ENCODE assay signal across 8 cellular contexts in genomic region chr16:88804173-88804551, GRCh38. TPM values are rescaled to one million over a fixed set of nuclear protein-coding genes. Genes with fewer than 3 reads are reported as not detected.
A peak's percentile ranks its signal among the peaks of the same experiment; 100 is the strongest.
DNase-seq lines count a peak whose midpoint lies in the region; ATAC-seq, FAIRE-seq and TF ChIP-seq lines count a peak whose summit lies in the region.

No MANE protein-coding gene starts in this region.

- no peak overlapping the region for H2BK120ac ChIP-seq in IMR-90 (ENCODE audit: low read depth, low read length)

- no peak for TF ChIP-seq RAD21 in IMR-90 (IDR thresholded peaks at IDR 0.05; ENCODE audit: low read length)
- no peak for TF ChIP-seq RAD21 in K562 (CRISPR knock-in tag; conservative IDR thresholded peaks at IDR 0.05 in 1 of 2, IDR thresholded peaks at IDR 0.05 in 1 of 2)

- DNase-seq in IMR-90: no peak
- DNase-seq in K562 (ENCODE audit: extremely low read depth in 1 of 4, low spot score in 3 of 4): no peak
- no peak for DNase-seq in activated gamma-delta T cell treated with Interleukin-2 at 50 U/mL for 16 hours
- no peak for DNase-seq in G401 (ENCODE audit: low spot score)
- no peak for DNase-seq in NCI-H526 treated with DMSO at 0.1 percent for 48 hours (lab: John Stamatoyannopoulos, UW)

- H4K91ac ChIP-seq in IMR-90 (ENCODE audit: insufficient read depth, low read depth, low read length): no peak overlapping the region; the same call in 1 of the 2 replicates

- H3K14ac ChIP-seq in IMR-90 (replicated peaks; ENCODE audit: low read depth, low read length): peak overlapping the region; percentile 79; the same call in 1 of the 2 replicates

- intact Hi-C loops in IMR-90 (cut with micrococcal nuclease): no loop called here
- intact Hi-C loops in K562 (cut with micrococcal nuclease): loop anchor here (10.0 kb wide), 1 partner anchor 761 kb away; the partner anchor contains the start of gene RPL13

- peaks cover 43% of the 10 kb centered on the region for H3K36me3 ChIP-seq in BLaER1
- H3K36me3 ChIP-seq in IMR-90 (ENCODE audit: control insufficient read depth, insufficient read depth, low read length): peaks cover 14% of the 10 kb centered on the region
- peaks cover 53% of the 10 kb centered on the region; the same call in 2 of the 3 replicates for H3K36me3 ChIP-seq in K562 (ENCODE audit: control insufficient read depth, insufficient read depth, low read length)
- H3K36me3 ChIP-seq in mucosa of rectum (ENCODE audit: control insufficient read depth in 2 of 2, insufficient read depth in 2 of 2, low read length in 2 of 2): peaks cover 3 to 5% of the 10 kb centered on the region in 2 donors

- BruUV-seq in IMR-90 (replicated peaks; lab: Mats Ljungman, UMichigan) (no TSS peak), K562 (replicated peaks; lab: Mats Ljungman, UMichigan) (TSS peak; percentile 54)

- no peak overlapping the region for H2BK15ac ChIP-seq in IMR-90 (ENCODE audit: low read depth, low read length)

- no peak overlapping the region for H2BK20ac ChIP-seq in IMR-90 (ENCODE audit: low read depth, low read length)

- H3K4me3 ChIP-seq in BLaER1: peak overlapping the region; percentile 79
- peak overlapping the region; percentile 43 for H3K4me3 ChIP-seq in IMR-90 (ENCODE audit: insufficient read depth, low read depth, low read length)
- peak overlapping the region; percentile 89 for H3K4me3 ChIP-seq in K562
- peak overlapping the region; percentile 48 to 63 for H3K4me3 ChIP-seq in mucosa of rectum (ENCODE audit: low read length in 2 of 2)

- peak overlapping the region; percentile 98 for H2AK9ac ChIP-seq in IMR-90 (replicated peaks; ENCODE audit: low read depth, low read length, poor library complexity)

- TF ChIP-seq CTCF in IMR-90 (conservative IDR thresholded peaks at IDR 0.05; ENCODE audit: low read depth, low read length) (no peak), K562 (IDR thresholded peaks at IDR 0.05 in 2 of 3, conservative IDR thresholded peaks at IDR 0.05 in 1 of 3; ENCODE audit: insufficient read depth in 2 of 3, low read depth in 1 of 3, low read length in 3 of 3) (no peak)

- H3K79me1 ChIP-seq in IMR-90 (ENCODE audit: low read depth in 1 of 2, low read length in 2 of 2): peaks cover 7 to 39% of the 10 kb centered on the region in 2 experiments; a peak in 3 of 4 replicates

- H3K4ac ChIP-seq in IMR-90 (ENCODE audit: low read depth, low read length): peak overlapping the region; percentile 4; the same call in 1 of the 2 replicates

- H3K9me3 ChIP-seq in BLaER1: peaks cover 5% of the 10 kb centered on the region
- no peaks in the 10 kb centered on the region for H3K9me3 ChIP-seq in IMR-90 (ENCODE audit: control insufficient read depth, insufficient read depth, low read length)
- no peaks in the 10 kb centered on the region for H3K9me3 ChIP-seq in K562 (replicated peaks; ENCODE audit: control insufficient read depth, insufficient read depth, low read depth, low read length)
- no peaks in the 10 kb centered on the region for H3K9me3 ChIP-seq in mucosa of rectum (ENCODE audit: control insufficient read depth in 2 of 2, low read length in 2 of 2)

- peaks cover 84% of the 10 kb centered on the region for H3K4me1 ChIP-seq in BLaER1
- H3K4me1 ChIP-seq in IMR-90 (ENCODE audit: control insufficient read depth, insufficient read depth, low read length): peaks cover 8% of the 10 kb centered on the region; the same call in 1 of the 2 replicates
- peaks cover 27 to 86% of the 10 kb centered on the region in 2 experiments for H3K4me1 ChIP-seq in K562 (replicated peaks in 1 of 2; ENCODE audit: control insufficient read depth in 2 of 2, insufficient read depth in 2 of 2, low read length in 2 of 2)
- peaks cover 0 to 8% of the 10 kb centered on the region in 2 donors for H3K4me1 ChIP-seq in mucosa of rectum (ENCODE audit: control insufficient read depth in 2 of 2, insufficient read depth in 2 of 2, low read length in 2 of 2)

- H3K9me1 ChIP-seq in IMR-90 (ENCODE audit: insufficient read depth, low read length) (no peaks in the 10 kb centered on the region; the same call in 1 of the 2 replicates), K562 (ENCODE audit: control insufficient read depth, insufficient read depth, low read length) (no peaks in the 10 kb centered on the region)

- dilution Hi-C loops in IMR-90 (cut with HindIII; ENCODE audit: low sequenced_read_pairs, unreplicated experiment): no loop called here

- H3K9ac ChIP-seq in BLaER1 (peak overlapping the region; percentile 96), IMR-90 (ENCODE audit: low read depth, low read length) (peak overlapping the region; percentile 67), K562 (ENCODE audit: insufficient read depth in 1 of 2, low read depth in 2 of 2, low read length in 2 of 2) (peak overlapping the region; percentile 95 to 98), mucosa of rectum (ENCODE audit: low read depth in 1 of 2, low read length in 2 of 2) (peak overlapping the region in 1 of 2 donors; percentile 12)

- no peak for FAIRE-seq in K562 (lab: Jason Lieb, UNC)

- CTCF ChIA-PET in IMR-90 (lab: Yijun Ruan, JAX) (no interaction called here), K562 (lab: Yijun Ruan, JAX; ENCODE audit: low intra/inter-chr PET ratio) (no interaction called here)

- peaks cover 78% of the 10 kb centered on the region for H3K79me2 ChIP-seq in K562 (ENCODE audit: control insufficient read depth, insufficient read depth, low read length)

- H2AFZ ChIP-seq in IMR-90 (replicated peaks; ENCODE audit: low read length, poor library complexity) (peak overlapping the region; percentile 43), K562 (ENCODE audit: low read depth, low read length) (no peak overlapping the region)

- TF ChIP-seq EP300 in K562 (IDR thresholded peaks at IDR 0.05; ENCODE audit: low read length): no peak

- H3K56ac ChIP-seq in IMR-90 (ENCODE audit: extremely low read depth, insufficient read depth, low read length): peak overlapping the region; percentile 30

- peak overlapping the region; percentile 90 for H3K4me2 ChIP-seq in BLaER1
- peak overlapping the region; percentile 68 for H3K4me2 ChIP-seq in IMR-90 (ENCODE audit: low read depth, low read length)
- peak overlapping the region; percentile 76 for H3K4me2 ChIP-seq in K562 (ENCODE audit: insufficient read depth, low read length)

- no peak overlapping the region for H2BK5ac ChIP-seq in IMR-90 (ENCODE audit: low read depth, low read length, poor library complexity, severe bottlenecking)

- in situ Hi-C loops in IMR-90 (cut with MboI; ENCODE audit: low sequenced_read_pairs) (no loop called here), K562 (cut with MboI) (no loop called here), G401 (cut with HindIII; ENCODE audit: low sequenced_read_pairs) (no loop called here)

- H4K8ac ChIP-seq in IMR-90 (ENCODE audit: low read depth in 2 of 2, low read length in 2 of 2): 0 out of 4 replicates have a peak overlapping the region, but pooled peaks of 1 of the 2 experiments have one; percentile 55

- H3K27me3 ChIP-seq in BLaER1 (no peaks in the 10 kb centered on the region), IMR-90 (ENCODE audit: control insufficient read depth, insufficient read depth, low read length) (no peaks in the 10 kb centered on the region), K562 (ENCODE audit: control insufficient read depth in 2 of 2, insufficient read depth in 2 of 2, low read length in 2 of 2) (no peaks in the 10 kb centered on the region; a peak in 1 of 5 replicates), mucosa of rectum (ENCODE audit: control insufficient read depth in 2 of 2, insufficient read depth in 2 of 2, low read length in 2 of 2) (no peaks in the 10 kb centered on the region)

- ATAC-seq in IMR-90 (ENCODE audit: low read depth) (no peak), K562 (no peak), HG02970 (IDR thresholded peaks at IDR 0.05; ENCODE audit: low FRiP score, unreplicated experiment) (no peak)

- H3K27ac ChIP-seq in BLaER1: peak overlapping the region; percentile 98
- H3K27ac ChIP-seq in IMR-90 (ENCODE audit: insufficient read depth, low read length): peak overlapping the region; percentile 37; the same call in 1 of the 2 replicates
- H3K27ac ChIP-seq in K562 (ENCODE audit: extremely low read depth, low read depth, low read length): peak overlapping the region; percentile 86
- no peak overlapping the region for H3K27ac ChIP-seq in mucosa of rectum (ENCODE audit: low read depth in 2 of 2, low read length in 2 of 2)

- no peak overlapping the region for H4K5ac ChIP-seq in IMR-90 (ENCODE audit: low read depth, low read length)

- H2AK5ac ChIP-seq in IMR-90 (ENCODE audit: low read depth, low read length): peak overlapping the region; percentile 82

- H3K18ac ChIP-seq in IMR-90 (ENCODE audit: low read depth, low read length): no peak overlapping the region

- 4% methylated on average over 5 of the region's 16 CpGs; no CpG with 5 or more reads in 1 of the 2 experiments for WGBS in IMR-90 (ENCODE audit: extremely low coverage in 2 of 2, insufficient read length in 1 of 2), 2 experiments
- WGBS in K562 (ENCODE audit: insufficient coverage, low coverage, missing lambda C conversion rate): 0% methylated on average over 4 of the region's 16 CpGs

- TF ChIP-seq POLR2A in IMR-90 (IDR thresholded peaks at IDR 0.05; ENCODE audit: low read depth, low read length) (no peak), K562 (conservative IDR thresholded peaks at IDR 0.05) (no peak)

- POLR2A ChIA-PET in IMR-90 (lab: Charles Lee; ENCODE audit: unreplicated experiment): no interaction called here
- POLR2A ChIA-PET in K562 (lab: Yijun Ruan, JAX): interaction anchor here (1.0 to 2.9 kb wide), 3 partner anchors 17 to 31 kb away, joined by 4 to 8 read pairs (median 5); no protein-coding TSS in a partner anchor

- H4K20me1 ChIP-seq in BLaER1 (peaks cover 51% of the 10 kb centered on the region), IMR-90 (ENCODE audit: insufficient read depth, low read length) (peaks cover 2% of the 10 kb centered on the region), K562 (replicated peaks; ENCODE audit: control insufficient read depth, insufficient read depth, low read length) (peaks cover 14% of the 10 kb centered on the region; the same call in 1 of the 2 replicates)

- H3K23ac ChIP-seq in IMR-90 (ENCODE audit: low read depth, low read length): peak overlapping the region; percentile 66; the same call in 1 of the 2 replicates

RNA-seq across cellular contexts. Expression of gene CDT1, which starts 0.6 kb away (rescaled TPM):
- 3.2 and 4.7 TPM in 2 replicates for total RNA-seq in IMR-90 (2012; rRNA removed)
- polyA plus RNA-seq in IMR-90 (2012; rRNA removed): 11.8 and 13.2 TPM in 2 replicates
- 6.8 and 10.7 TPM in 2 replicates for polyA plus RNA-seq in IMR-90 (2012; cell fraction: cytosol; rRNA removed)
- 4.7 and 22.2 TPM in 2 replicates for polyA plus RNA-seq in IMR-90 (2012; cell fraction: nucleus; rRNA removed; ENCODE audit: low replicate concordance)
- total RNA-seq in K562 (2011; cell fraction: chromatin; rRNA removed; ENCODE audit: low replicate concordance): 14.1 and 55.6 TPM in 2 replicates
- total RNA-seq in K562 (2011; cell fraction: nucleolus; rRNA removed): 67.5 and 87.8 TPM in 2 replicates
- total RNA-seq in K562 (2011; cell fraction: nucleoplasm; rRNA removed): 29.4 and 38.8 TPM in 2 replicates
- total RNA-seq in K562 (2014; rRNA removed): 114 and 119 TPM in 2 replicates
- total RNA-seq in K562 (2014; rRNA removed; fragmentation: Illumina TruSeq; extraction: Trizol): 3.4 and 4.4 TPM in 2 replicates
- 14.4 and 17.9 TPM in 2 replicates for total RNA-seq in K562 (2015; rRNA removed; fragmentation: Illumina TruSeq; extraction: Trizol)
- 173 and 178 TPM in 2 replicates for total RNA-seq in K562 (2021)
- 14.2 and 29.4 TPM in 2 replicates for polyA plus RNA-seq in K562 (2011; rRNA removed)
- 48.5 and 101 TPM in 2 replicates for polyA plus RNA-seq in K562 (2011; cell fraction: cytosol; rRNA removed)
- 38.4 and 58.3 TPM in 2 replicates for polyA plus RNA-seq in K562 (2011; cell fraction: nucleus; rRNA removed)
- 68.4 and 200 TPM in 2 replicates for polyA plus RNA-seq in K562 (2012)
- polyA plus RNA-seq in K562 (2014; fragmentation: Illumina TruSeq; extraction: Trizol): 9.3 and 47.1 TPM in 2 replicates
- polyA plus RNA-seq in K562 (2014; fragmentation: Nextera tagmentation; extraction: Ambion mirVana): 1 to 10 TPM in 1 of 2 experiments, under 1 TPM in 1; 0.92 to 1.6 TPM
- polyA plus RNA-seq in K562 (2014; rRNA removed): 53.6 and 65.8 TPM in 2 replicates
- 9.8 and 10.4 TPM in 2 replicates for polyA minus RNA-seq in K562 (2011; rRNA and poly(A)+ RNA removed)
- 102 and 178 TPM in 2 replicates for polyA minus RNA-seq in K562 (2011; cell fraction: cytosol; rRNA and poly(A)+ RNA removed)
- polyA minus RNA-seq in K562 (2011; cell fraction: nucleus; rRNA and poly(A)+ RNA removed): 25.2 and 25.9 TPM in 2 replicates
- 32.8 and 36.6 TPM in 2 replicates for total RNA-seq in G401 (2014; rRNA removed; shearing (Covaris generic))

RNA-seq across cellular contexts. Expression of gene APRT, which starts 7.6 kb away (rescaled TPM):
- 40.5 and 41.7 TPM in 2 replicates for total RNA-seq in IMR-90 (2012; rRNA removed)
- 157 and 209 TPM in 2 replicates for polyA plus RNA-seq in IMR-90 (2012; rRNA removed)
- 109 and 184 TPM in 2 replicates for polyA plus RNA-seq in IMR-90 (2012; cell fraction: cytosol; rRNA removed)
- polyA plus RNA-seq in IMR-90 (2012; cell fraction: nucleus; rRNA removed; ENCODE audit: low replicate concordance): 87.9 and 240 TPM in 2 replicates
- 35.4 and 135 TPM in 2 replicates for total RNA-seq in K562 (2011; cell fraction: chromatin; rRNA removed; ENCODE audit: low replicate concordance)
- 138 and 183 TPM in 2 replicates for total RNA-seq in K562 (2011; cell fraction: nucleolus; rRNA removed)
- 82.7 and 89.3 TPM in 2 replicates for total RNA-seq in K562 (2011; cell fraction: nucleoplasm; rRNA removed)
- 409 and 555 TPM in 2 replicates for total RNA-seq in K562 (2014; rRNA removed)
- total RNA-seq in K562 (2014; rRNA removed; fragmentation: Illumina TruSeq; extraction: Trizol): 86.2 and 129 TPM in 2 replicates
- total RNA-seq in K562 (2015; rRNA removed; fragmentation: Illumina TruSeq; extraction: Trizol): 213 and 224 TPM in 2 replicates
- total RNA-seq in K562 (2021): 340 and 359 TPM in 2 replicates
- polyA plus RNA-seq in K562 (2011; rRNA removed): 146 and 234 TPM in 2 replicates
- polyA plus RNA-seq in K562 (2011; cell fraction: cytosol; rRNA removed): 130 and 287 TPM in 2 replicates
- polyA plus RNA-seq in K562 (2011; cell fraction: nucleus; rRNA removed): 161 and 192 TPM in 2 replicates
- 290 and 337 TPM in 2 replicates for polyA plus RNA-seq in K562 (2012)
- polyA plus RNA-seq in K562 (2014; fragmentation: Illumina TruSeq; extraction: Trizol): 94.4 and 200 TPM in 2 replicates
- polyA plus RNA-seq in K562 (2014; fragmentation: Nextera tagmentation; extraction: Ambion mirVana): 100 to 1,000 TPM in 1 of 2 experiments, 10 to 100 TPM in 1; 41.7 to 116 TPM
- 354 and 422 TPM in 2 replicates for polyA plus RNA-seq in K562 (2014; rRNA removed)
- polyA minus RNA-seq in K562 (2011; rRNA and poly(A)+ RNA removed): 17.6 and 29.0 TPM in 2 replicates
- 127 and 142 TPM in 2 replicates for polyA minus RNA-seq in K562 (2011; cell fraction: cytosol; rRNA and poly(A)+ RNA removed)
- 49.9 and 62.3 TPM in 2 replicates for polyA minus RNA-seq in K562 (2011; cell fraction: nucleus; rRNA and poly(A)+ RNA removed)
- 266 and 349 TPM in 2 replicates for total RNA-seq in G401 (2014; rRNA removed; shearing (Covaris generic))

RNA-seq across cellular contexts. Expression of gene PIEZO1, which starts 19.1 kb away (rescaled TPM):
- total RNA-seq in IMR-90 (2012; rRNA removed) (36.2 and 48.6 TPM in 2 replicates), K562 (2014; rRNA removed) (213 and 305 TPM in 2 replicates), K562 (2014; rRNA removed; fragmentation: Illumina TruSeq; extraction: Trizol) (44.5 and 45.2 TPM in 2 replicates), K562 (2015; rRNA removed; fragmentation: Illumina TruSeq; extraction: Trizol) (97.9 and 113 TPM in 2 replicates), K562 (2021) (354 and 432 TPM in 2 replicates)
- polyA plus RNA-seq in IMR-90 (2012; rRNA removed) (372 and 392 TPM in 2 replicates), K562 (2011; rRNA removed) (131 and 170 TPM in 2 replicates), K562 (2014; fragmentation: Illumina TruSeq; extraction: Trizol) (146 and 201 TPM in 2 replicates), K562 (2014; fragmentation: Nextera tagmentation; extraction: Ambion mirVana) (1 to 10 TPM; 3.6 to 9.6 TPM), K562 (2014; rRNA removed) (319 and 383 TPM in 2 replicates)
- 218 and 326 TPM in 2 replicates for polyA plus RNA-seq in IMR-90 (2012; cell fraction: cytosol; rRNA removed)
- 957 and 2,926 TPM in 2 replicates for polyA plus RNA-seq in IMR-90 (2012; cell fraction: nucleus; rRNA removed; ENCODE audit: low replicate concordance)
- total RNA-seq in K562 (2011; cell fraction: chromatin; rRNA removed; ENCODE audit: low replicate concordance): 759 and 2,233 TPM in 2 replicates
- total RNA-seq in K562 (2011; cell fraction: nucleolus; rRNA removed): 1,565 and 1,591 TPM in 2 replicates
- 1,027 and 1,219 TPM in 2 replicates for total RNA-seq in K562 (2011; cell fraction: nucleoplasm; rRNA removed)
- 143 and 281 TPM in 2 replicates for polyA plus RNA-seq in K562 (2011; cell fraction: cytosol; rRNA removed)
- 1,334 and 2,777 TPM in 2 replicates for polyA plus RNA-seq in K562 (2011; cell fraction: nucleus; rRNA removed)
- 266 and 440 TPM in 2 replicates for polyA plus RNA-seq in K562 (2012)
- 56.6 and 97.2 TPM in 2 replicates for polyA minus RNA-seq in K562 (2011; rRNA and poly(A)+ RNA removed)
- 155 and 200 TPM in 2 replicates for polyA minus RNA-seq in K562 (2011; cell fraction: cytosol; rRNA and poly(A)+ RNA removed)
- polyA minus RNA-seq in K562 (2011; cell fraction: nucleus; rRNA and poly(A)+ RNA removed): 321 and 450 TPM in 2 replicates
- total RNA-seq in G401 (2014; rRNA removed; shearing (Covaris generic)): 69.8 and 75.6 TPM in 2 replicates

RNA-seq across cellular contexts. Expression of gene GALNS, which starts 52.6 kb away (rescaled TPM):
- total RNA-seq in IMR-90 (2012; rRNA removed): 7.2 TPM in 2 replicates
- 30.2 and 32.5 TPM in 2 replicates for polyA plus RNA-seq in IMR-90 (2012; rRNA removed)
- 28.6 and 42.1 TPM in 2 replicates for polyA plus RNA-seq in IMR-90 (2012; cell fraction: cytosol; rRNA removed)
- polyA plus RNA-seq in IMR-90 (2012; cell fraction: nucleus; rRNA removed; ENCODE audit: low replicate concordance): 24.8 and 44.6 TPM in 2 replicates
- 69.8 and 180 TPM in 2 replicates for total RNA-seq in K562 (2011; cell fraction: chromatin; rRNA removed; ENCODE audit: low replicate concordance)
- total RNA-seq in K562 (2011; cell fraction: nucleolus; rRNA removed): 70.5 and 71.6 TPM in 2 replicates
- 50.8 and 56.2 TPM in 2 replicates for total RNA-seq in K562 (2011; cell fraction: nucleoplasm; rRNA removed)
- total RNA-seq in K562 (2014; rRNA removed): 3.4 and 5.4 TPM in 2 replicates
- total RNA-seq in K562 (2014; rRNA removed; fragmentation: Illumina TruSeq; extraction: Trizol): 2.4 and 4.1 TPM in 2 replicates
- 5.6 and 5.9 TPM in 2 replicates for total RNA-seq in K562 (2015; rRNA removed; fragmentation: Illumina TruSeq; extraction: Trizol)
- 12.3 and 13.2 TPM in 2 replicates for total RNA-seq in K562 (2021)
- polyA plus RNA-seq in K562 (2011; rRNA removed): 3.9 and 4.3 TPM in 2 replicates
- polyA plus RNA-seq in K562 (2011; cell fraction: cytosol; rRNA removed): 3.9 and 9.1 TPM in 2 replicates
- polyA plus RNA-seq in K562 (2011; cell fraction: nucleus; rRNA removed): 20.2 and 34.5 TPM in 2 replicates
- polyA plus RNA-seq in K562 (2012): 11.1 and 16.0 TPM in 2 replicates
- 6.0 and 7.0 TPM in 2 replicates for polyA plus RNA-seq in K562 (2014; fragmentation: Illumina TruSeq; extraction: Trizol)
- polyA plus RNA-seq in K562 (2014; fragmentation: Nextera tagmentation; extraction: Ambion mirVana): under 1 TPM; 0.38 to 0.63 TPM
- 6.7 and 8.6 TPM in 2 replicates for polyA plus RNA-seq in K562 (2014; rRNA removed)
- 1.9 and 3.7 TPM in 2 replicates for polyA minus RNA-seq in K562 (2011; rRNA and poly(A)+ RNA removed)
- polyA minus RNA-seq in K562 (2011; cell fraction: cytosol; rRNA and poly(A)+ RNA removed): 3.2 and 3.3 TPM in 2 replicates
- polyA minus RNA-seq in K562 (2011; cell fraction: nucleus; rRNA and poly(A)+ RNA removed): 7.0 and 7.8 TPM in 2 replicates
- 12.3 and 13.3 TPM in 2 replicates for total RNA-seq in G401 (2014; rRNA removed; shearing (Covaris generic))

RNA-seq across cellular contexts. Expression of gene TRAPPC2L, which starts 52.8 kb away (rescaled TPM):
- 84.2 and 102 TPM in 2 replicates for total RNA-seq in IMR-90 (2012; rRNA removed)
- polyA plus RNA-seq in IMR-90 (2012; rRNA removed): 109 and 112 TPM in 2 replicates
- 69.3 and 87.7 TPM in 2 replicates for polyA plus RNA-seq in IMR-90 (2012; cell fraction: cytosol; rRNA removed)
- polyA plus RNA-seq in IMR-90 (2012; cell fraction: nucleus; rRNA removed; ENCODE audit: low replicate concordance): 45.7 and 54.3 TPM in 2 replicates
- total RNA-seq in K562 (2011; cell fraction: chromatin; rRNA removed; ENCODE audit: low replicate concordance): 43.1 and 83.7 TPM in 2 replicates
- 64.3 and 69.7 TPM in 2 replicates for total RNA-seq in K562 (2011; cell fraction: nucleolus; rRNA removed)
- 53.0 and 53.7 TPM in 2 replicates for total RNA-seq in K562 (2011; cell fraction: nucleoplasm; rRNA removed)
- total RNA-seq in K562 (2014; rRNA removed): 60.4 and 77.5 TPM in 2 replicates
- total RNA-seq in K562 (2014; rRNA removed; fragmentation: Illumina TruSeq; extraction: Trizol): 92.6 and 126 TPM in 2 replicates
- total RNA-seq in K562 (2015; rRNA removed; fragmentation: Illumina TruSeq; extraction: Trizol): 61.1 and 69.1 TPM in 2 replicates
- 89.1 and 92.6 TPM in 2 replicates for total RNA-seq in K562 (2021)
- polyA plus RNA-seq in K562 (2011; rRNA removed): 124 and 163 TPM in 2 replicates
- 94.2 and 150 TPM in 2 replicates for polyA plus RNA-seq in K562 (2011; cell fraction: cytosol; rRNA removed)
- polyA plus RNA-seq in K562 (2011; cell fraction: nucleus; rRNA removed): 96.2 and 120 TPM in 2 replicates
- 69.9 and 168 TPM in 2 replicates for polyA plus RNA-seq in K562 (2012)
- polyA plus RNA-seq in K562 (2014; fragmentation: Illumina TruSeq; extraction: Trizol): 97.5 and 104 TPM in 2 replicates
- polyA plus RNA-seq in K562 (2014; fragmentation: Nextera tagmentation; extraction: Ambion mirVana): 100 to 1,000 TPM; 345 to 398 TPM
- 92.4 and 99.1 TPM in 2 replicates for polyA plus RNA-seq in K562 (2014; rRNA removed)
- polyA minus RNA-seq in K562 (2011; rRNA and poly(A)+ RNA removed): 28.3 and 55.3 TPM in 2 replicates
- 24.9 and 30.9 TPM in 2 replicates for polyA minus RNA-seq in K562 (2011; cell fraction: cytosol; rRNA and poly(A)+ RNA removed)
- 30.4 and 33.3 TPM in 2 replicates for polyA minus RNA-seq in K562 (2011; cell fraction: nucleus; rRNA and poly(A)+ RNA removed)
- 86.0 and 86.1 TPM in 2 replicates for total RNA-seq in G401 (2014; rRNA removed; shearing (Covaris generic))

Comparison
In these comparisons a context has a peak if more than half of its experiments do, and no peak if none do; other contexts are left out.
1. H3K27ac ChIP-seq: peak in BLaER1 (single experiment), IMR-90 (single experiment) and K562 (single experiment); none in mucosa of rectum (0 of 2).
2. Peak in every context shown above with its lines, with median percentiles within 50 percentile points of each other: H3K4me2 ChIP-seq and H3K4me3 ChIP-seq.